Comparison of ENCODE assay signal across 24 cellular contexts in genomic region chr12:1848741-1849140, GRCh38. TPM values are rescaled to one million over a fixed set of nuclear protein-coding genes. Genes with fewer than 3 reads are reported as not detected.
"Had no signal": no experiment of that assay in that cellular context is flagged by ENCODE, and none has a peak within 500 bp of the region (broad histone marks: within the 10 kb centered on the region; RNA-seq: fewer than 3 reads in every experiment).

No MANE protein-coding gene starts in this region.

- H3K27ac Mint-ChIP-seq: activated CD4-positive, alpha-beta memory T cell treated with anti-CD3 and anti-CD28 coated beads for 36 hours; activated CD8-positive, alpha-beta memory T cell treated with anti-CD3 and anti-CD28 coated beads, Interleukin-2, amount 10 ng/mL, durations not matched to agents 7 days and 5 days; activated naive CD4-positive, alpha-beta T cell treated with anti-CD3 and anti-CD28 coated beads, Interleukin-2, amount 50 U/mL, for 24 hours; natural killer cell; stimulated activated naive CD8-positive, alpha-beta T cell treated with anti-CD3 and anti-CD28 coated beads, Interleukin-15, Interleukin-2, amounts not matched to agents 100 ng/mL and 50 ng/mL, for 24 hours had no signal

- H3K36me3 ChIP-seq: adrenal gland, cardiac muscle cell, right atrium auricular region, suprapubic skin had no signal

- ATAC-seq: activated CD8-positive, alpha-beta memory T cell treated with anti-CD3 and anti-CD28 coated beads, Interleukin-2, amount 10 ng/mL, durations not matched to agents 7 days and 5 days; natural killer cell had no signal

- H3K4me1 ChIP-seq: adrenal gland, right atrium auricular region, suprapubic skin had no signal

- H3K27me3 ChIP-seq: adrenal gland, cardiac muscle cell, right atrium auricular region had no signal

- H3K27ac ChIP-seq: adrenal gland, cardiac muscle cell, right atrium auricular region, skin epidermis, suprapubic skin had no signal

- H3K4me1 Mint-ChIP-seq: activated CD8-positive, alpha-beta memory T cell treated with anti-CD3 and anti-CD28 coated beads, Interleukin-2, amount 10 ng/mL, durations not matched to agents 7 days and 5 days; activated naive CD4-positive, alpha-beta T cell treated with anti-CD3 and anti-CD28 coated beads, Interleukin-2, amount 50 U/mL, for 24 hours; natural killer cell had no signal

- H3K27me3 Mint-ChIP-seq: stimulated activated naive CD8-positive, alpha-beta T cell treated with anti-CD3 and anti-CD28 coated beads, Interleukin-15, Interleukin-2, amounts not matched to agents 100 ng/mL and 50 ng/mL, for 24 hours had no signal

- DNase-seq: activated CD4-positive, alpha-beta memory T cell treated with anti-CD3 and anti-CD28 coated beads for 36 hours; activated CD8-positive, alpha-beta memory T cell treated with anti-CD3 and anti-CD28 coated beads, Interleukin-2, amount 10 ng/mL, durations not matched to agents 7 days and 5 days; activated T-cell treated with anti-CD3 and anti-CD28 coated beads, Interleukin-2, amount 50 U/mL, for 1 hour; adrenal gland; cortex of kidney; effector CD4-positive, alpha-beta T cell; foreskin fibroblast; mesenchymal stem cell; natural killer cell; nucleus accumbens; posterior cingulate gyrus; stimulated activated CD4-positive, alpha-beta T cell treated with anti-CD3 and anti-CD28 coated beads, Interleukin-4, amount 100 ng/mL, for 4 hours; stimulated activated CD8-positive, alpha-beta memory T cell treated with anti-CD3 and anti-CD28 coated beads, Interleukin-4, amount 100 ng/mL, for 48 hours; T1000; trophoblast cell had no signal

- H3K4me3 Mint-ChIP-seq: activated CD4-positive, alpha-beta memory T cell treated with anti-CD3 and anti-CD28 coated beads for 36 hours; activated CD8-positive, alpha-beta memory T cell treated with anti-CD3 and anti-CD28 coated beads, Interleukin-2, amount 10 ng/mL, durations not matched to agents 7 days and 5 days; activated naive CD4-positive, alpha-beta T cell treated with anti-CD3 and anti-CD28 coated beads, Interleukin-2, amount 50 U/mL, for 24 hours; natural killer cell; stimulated activated naive CD8-positive, alpha-beta T cell treated with anti-CD3 and anti-CD28 coated beads, Interleukin-15, Interleukin-2, amounts not matched to agents 100 ng/mL and 50 ng/mL, for 24 hours had no signal

- H3K9me3 ChIP-seq: adrenal gland, right atrium auricular region, suprapubic skin had no signal

- H3K36me3 Mint-ChIP-seq: activated CD4-positive, alpha-beta memory T cell treated with anti-CD3 and anti-CD28 coated beads for 36 hours; activated CD8-positive, alpha-beta memory T cell treated with anti-CD3 and anti-CD28 coated beads, Interleukin-2, amount 10 ng/mL, durations not matched to agents 7 days and 5 days; activated naive CD4-positive, alpha-beta T cell treated with anti-CD3 and anti-CD28 coated beads, Interleukin-2, amount 50 U/mL, for 24 hours; natural killer cell had no signal

- H3K4me3 ChIP-seq: adrenal gland, cardiac muscle cell, right atrium auricular region, skin epidermis, suprapubic skin had no signal

- H3K9me3 Mint-ChIP-seq: activated CD4-positive, alpha-beta memory T cell treated with anti-CD3 and anti-CD28 coated beads for 36 hours; activated naive CD4-positive, alpha-beta T cell treated with anti-CD3 and anti-CD28 coated beads, Interleukin-2, amount 50 U/mL, for 24 hours; natural killer cell; stimulated activated naive CD8-positive, alpha-beta T cell treated with anti-CD3 and anti-CD28 coated beads, Interleukin-15, Interleukin-2, amounts not matched to agents 100 ng/mL and 50 ng/mL, for 24 hours had no signal

RNA-seq across cellular contexts. Expression of gene LRTM2, which starts 28.4 kb away (rescaled TPM):
- total RNA-seq: activated CD4-positive, alpha-beta memory T cell treated with anti-CD3 and anti-CD28 coated beads for 36 hours; activated CD8-positive, alpha-beta memory T cell treated with anti-CD3 and anti-CD28 coated beads, Interleukin-2, amount 10 ng/mL, durations not matched to agents 7 days and 5 days; adrenal gland; cardiac muscle cell; endothelial cell of umbilical vein; kidney epithelial cell; liver; natural killer cell; right atrium auricular region had no signal
- polyA plus RNA-seq: adrenal gland, cardiac muscle cell, endothelial cell of umbilical vein, liver had no signal
